ENCODE assay signal across 25 cellular contexts in the genomic region with DNA sequence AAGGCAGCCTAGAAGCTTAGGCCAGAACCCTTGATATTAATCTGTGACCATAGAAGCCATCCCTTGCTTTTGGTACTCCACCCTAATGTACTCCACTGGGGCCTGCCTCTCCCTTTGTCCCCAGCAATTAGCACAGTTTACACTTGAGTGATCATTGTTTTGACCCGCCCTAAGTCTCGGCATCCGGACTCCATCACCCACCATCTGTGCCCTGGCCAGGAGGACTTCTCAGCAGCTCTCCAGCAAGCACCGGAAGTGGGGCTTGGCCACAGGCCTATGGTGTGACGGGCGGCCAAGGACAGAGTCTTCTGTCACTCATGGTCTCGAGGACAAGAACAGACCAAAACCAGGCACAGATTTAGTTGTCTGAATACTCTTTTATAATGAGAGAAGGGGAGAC.
DNase-seq lines count a peak whose midpoint lies in the region; ATAC-seq and TF ChIP-seq lines count a peak whose summit lies in the region.
"Had no signal": no experiment of that assay in that cellular context is flagged by ENCODE, and none has a peak within 500 bp of the region (broad histone marks: within the 10 kb centered on the region; RNA-seq: fewer than 3 reads in every experiment).

No MANE protein-coding gene starts in this region.

- no peaks in the 10 kb centered on the region for H3K9me3 ChIP-seq in right atrium auricular region
- H3K9me3 ChIP-seq: right lobe of liver, suprapubic skin, uterus had no signal

- TF ChIP-seq CTCF in right atrium auricular region (IDR thresholded peaks at IDR 0.05): no peak

- H3K36me3 ChIP-seq in right atrium auricular region: no peaks in the 10 kb centered on the region
- H3K36me3 ChIP-seq: right lobe of liver, suprapubic skin, uterus had no signal

- H3K27me3 ChIP-seq in right atrium auricular region: no peaks in the 10 kb centered on the region
- H3K27me3 ChIP-seq: right lobe of liver, uterus had no signal

- peak; percentile 25 for DNase-seq in left ventricle myocardium superior
- DNase-seq in right atrium auricular region (ENCODE audit: low spot score): no peak
- peak; percentile 2 for DNase-seq in RPMI7951 (ENCODE audit: low read depth)
- DNase-seq in myocyte (ENCODE audit: low read depth): peak; percentile 24
- no peak for DNase-seq in iPS-NIHi7 (ENCODE audit: extremely low spot score)
- no peak for DNase-seq in NCI-H2081 treated with DMSO at 0.1 percent for 48 hours (lab: John Stamatoyannopoulos, UW)
- DNase-seq in mucosa of gallbladder (ENCODE audit: low spot score): no peak
- DNase-seq in H4 (ENCODE audit: low spot score): no peak
- DNase-seq: activated B cell treated with CpG ODN at 0.5 μM for 24 hours; activated CD4-positive, alpha-beta T cell treated with anti-CD3 and anti-CD28 coated beads, Interleukin-2, amount 50 U/mL, for 1 hour; activated CD8-positive, alpha-beta memory T cell treated with anti-CD3 and anti-CD28 coated beads, Interleukin-2, amount 10 ng/mL, durations not matched to agents 7 days and 5 days; activated naive CD4-positive, alpha-beta T cell treated with anti-CD3 and anti-CD28 coated beads, Interleukin-2, amount 10 ng/mL, durations not matched to agents 7 days and 5 days; amniotic stem cell; CD4-positive, CD25-positive, alpha-beta regulatory T cell; effector CD8-positive, alpha-beta T cell; NCI-H1105; NCI-H510A; right lobe of liver; stimulated activated CD4-positive, alpha-beta T cell treated with anti-CD3 and anti-CD28 coated beads, Interleukin-15, amount 100 ng/mL, for 24 hours; stimulated activated naive CD4-positive, alpha-beta T cell; T-cell; uterus had no signal

- no peaks in the 10 kb centered on the region for H3K4me1 ChIP-seq in right atrium auricular region
- H3K4me1 ChIP-seq: uterus had no signal

- H3K4me3 ChIP-seq in right atrium auricular region: no peak overlapping the region
- H3K4me3 ChIP-seq: right lobe of liver, suprapubic skin, uterus had no signal

- H3K27ac ChIP-seq in right atrium auricular region: no peak overlapping the region
- H3K27ac ChIP-seq: epithelial cell of prostate, right lobe of liver, suprapubic skin, uterus had no signal

- intact Hi-C loops in left ventricle myocardium superior (cut with micrococcal nuclease): no loop called here

- no peak for ATAC-seq in left ventricle myocardium superior
- ATAC-seq: activated CD8-positive, alpha-beta memory T cell treated with anti-CD3 and anti-CD28 coated beads, Interleukin-2, amount 10 ng/mL, durations not matched to agents 7 days and 5 days; Panc1; T-cell had no signal

Comparison
In these comparisons a context has a peak if more than half of its experiments do, and no peak if none do; other contexts are left out.
1. DNase-seq: peak in left ventricle myocardium superior (single experiment), RPMI7951 (single experiment) and myocyte (single experiment); none in right atrium auricular region (single experiment), iPS-NIHi7 (single experiment), NCI-H2081 treated with DMSO at 0.1 percent for 48 hours (single experiment), mucosa of gallbladder (single experiment) and H4 (single experiment).